Comparison of ENCODE assay signal across 31 cellular contexts in the genomic region with DNA sequence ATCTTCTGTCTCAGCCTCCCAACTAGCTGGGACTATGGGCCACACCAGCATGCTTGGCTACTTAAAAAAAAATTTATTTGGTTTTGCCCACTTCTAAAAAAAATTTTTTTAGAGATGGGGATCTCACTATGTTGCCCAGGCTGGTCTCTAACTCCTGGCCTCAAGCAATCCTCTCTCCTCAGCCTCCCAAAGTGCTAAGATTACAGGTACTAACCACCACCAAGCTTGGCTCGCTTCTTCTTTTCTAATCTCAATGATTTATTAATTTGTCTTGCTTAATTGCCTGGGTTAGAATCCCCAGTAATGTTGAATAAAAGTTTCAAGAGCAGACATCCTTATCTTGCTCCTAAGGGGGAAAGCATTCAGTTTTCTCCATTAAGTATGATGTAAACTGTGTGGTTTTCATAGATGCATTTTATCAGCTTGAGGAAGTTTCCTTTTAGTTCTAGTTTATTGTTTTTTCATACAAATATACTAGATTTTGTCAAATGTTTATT.
"Had no signal": no experiment of that assay in that cellular context is flagged by ENCODE, and none has a peak within 500 bp of the region (broad histone marks: within the 10 kb centered on the region; RNA-seq: fewer than 3 reads in every experiment).

No MANE protein-coding gene starts in this region.

- H3K36me3 Mint-ChIP-seq: activated naive CD8-positive, alpha-beta T cell; brain had no signal

- H3K27me3 Mint-ChIP-seq: activated B cell treated with CpG ODN at 0.5 μM for 24 hours had no signal

- DNase-seq: activated B cell treated with CpG ODN at 0.5 μM for 24 hours; activated CD4-positive, alpha-beta memory T cell treated with anti-CD3 and anti-CD28 coated beads, Interleukin-2, amount 10 ng/mL, durations not matched to agents 7 days and 5 days; activated CD4-positive, alpha-beta T cell treated with anti-CD3 and anti-CD28 coated beads for 36 hours; activated CD4-positive, alpha-beta T cell treated with anti-CD3 and anti-CD28 coated beads, Interleukin-2, amount 10 ng/mL, durations not matched to agents 24 days and 14 days; activated CD4-positive, CD25-positive, alpha-beta regulatory T cell treated with anti-CD3 and anti-CD28 coated beads, Interleukin-2, amount 50 U/mL, for 72 hours; activated effector memory CD4-positive, alpha-beta T cell treated with Interleukin-2 at 50 U/mL for 16 hours; activated gamma-delta T cell treated with Interleukin-2 at 50 U/mL for 16 hours; activated naive CD4-positive, alpha-beta T cell treated with anti-CD3 and anti-CD28 coated beads, Interleukin-2, amount 50 U/mL, for 16 hours; activated naive CD4-positive, alpha-beta T cell treated with Interleukin-2 at 50 U/mL for 16 hours; activated T-cell treated with anti-CD3 and anti-CD28 coated beads, Interleukin-2, amount 50 U/mL, for 4 hours; amygdala; aorta; central memory CD4-positive, alpha-beta T cell; cerebellar nuclear complex; colonic mucosa; effector CD8-positive, alpha-beta T cell; foreskin melanocyte; heart right ventricle; T-helper 1 cell; T-helper 17 cell; T1000; WERI-Rb-1 had no signal

- H3K4me3 Mint-ChIP-seq: activated B cell treated with CpG ODN at 0.5 μM for 24 hours; activated CD4-positive, alpha-beta memory T cell treated with anti-CD3 and anti-CD28 coated beads, Interleukin-2, amount 10 ng/mL, durations not matched to agents 7 days and 5 days; activated CD4-positive, alpha-beta T cell treated with anti-CD3 and anti-CD28 coated beads for 36 hours; activated CD4-positive, alpha-beta T cell treated with anti-CD3 and anti-CD28 coated beads, Interleukin-2, amount 10 ng/mL, durations not matched to agents 24 days and 14 days; activated naive CD8-positive, alpha-beta T cell; activated T-cell treated with anti-CD3 and anti-CD28 coated beads, Interleukin-2, amount 50 U/mL, for 4 hours; activated T-helper 17 cell treated with anti-CD3 and anti-CD28 coated beads, Interleukin-2, amount 50 U/mL, for 72 hours; brain; T-helper 17 cell; T-helper 2 cell treated with Interferon-gamma antibody and Interleukin-4, amounts not matched to agents 5 μg/mL and 100 μg/mL, for 36 hours had no signal

- H3K9me3 ChIP-seq: colonic mucosa had no signal

- H3K4me3 ChIP-seq: breast epithelium, cardiac muscle cell, colonic mucosa, gastroesophageal sphincter, heart right ventricle had no signal

- H3K27me3 ChIP-seq: breast epithelium, cardiac muscle cell, colonic mucosa, gastroesophageal sphincter had no signal

- H3K36me3 ChIP-seq: breast epithelium, cardiac muscle cell, colonic mucosa, gastroesophageal sphincter, heart right ventricle, WERI-Rb-1 had no signal

- H3K27ac ChIP-seq: breast epithelium, cardiac muscle cell, colonic mucosa, gastroesophageal sphincter, heart right ventricle, WERI-Rb-1 had no signal

- FAIRE-seq: endometrium had no signal

- H3K4me1 Mint-ChIP-seq: activated B cell treated with CpG ODN at 0.5 μM for 24 hours; activated CD4-positive, alpha-beta memory T cell treated with anti-CD3 and anti-CD28 coated beads, Interleukin-2, amount 10 ng/mL, durations not matched to agents 7 days and 5 days; activated CD4-positive, alpha-beta T cell treated with anti-CD3 and anti-CD28 coated beads for 36 hours; activated CD4-positive, alpha-beta T cell treated with anti-CD3 and anti-CD28 coated beads, Interleukin-2, amount 10 ng/mL, durations not matched to agents 24 days and 14 days; activated T-helper 17 cell treated with anti-CD3 and anti-CD28 coated beads, Interleukin-2, amount 50 U/mL, for 72 hours; brain; T-helper 17 cell had no signal

- H3K4me1 ChIP-seq: breast epithelium, colonic mucosa, gastroesophageal sphincter, heart right ventricle had no signal

- ATAC-seq: activated CD4-positive, alpha-beta T cell treated with anti-CD3 and anti-CD28 coated beads for 36 hours; activated T-cell treated with anti-CD3 and anti-CD28 coated beads, Interleukin-2, amount 50 U/mL, for 4 hours; activated T-helper 17 cell treated with anti-CD3 and anti-CD28 coated beads, Interleukin-2, amount 50 U/mL, for 72 hours; esophagus mucosa; gastroesophageal sphincter; heart right ventricle; T-helper 17 cell had no signal

- H3K27ac Mint-ChIP-seq: activated B cell treated with CpG ODN at 0.5 μM for 24 hours; activated CD4-positive, alpha-beta memory T cell treated with anti-CD3 and anti-CD28 coated beads, Interleukin-2, amount 10 ng/mL, durations not matched to agents 7 days and 5 days; activated CD4-positive, alpha-beta T cell treated with anti-CD3 and anti-CD28 coated beads for 36 hours; activated CD4-positive, alpha-beta T cell treated with anti-CD3 and anti-CD28 coated beads, Interleukin-2, amount 10 ng/mL, durations not matched to agents 24 days and 14 days; activated naive CD8-positive, alpha-beta T cell; activated T-helper 17 cell treated with anti-CD3 and anti-CD28 coated beads, Interleukin-2, amount 50 U/mL, for 72 hours; brain; T-helper 17 cell; T-helper 2 cell treated with Interferon-gamma antibody and Interleukin-4, amounts not matched to agents 5 μg/mL and 100 μg/mL, for 36 hours had no signal
